In genomic region chr3:63911901-63912767, GRCh38 we compare ENCODE assay signal across 8 cellular contexts. TPM values are rescaled to one million over a fixed set of nuclear protein-coding genes. Genes with fewer than 3 reads are reported as not detected.
A peak's percentile ranks its signal among the peaks of the same experiment; 100 is the strongest.
DNase-seq lines count a peak whose midpoint lies in the region; ATAC-seq and TF ChIP-seq lines count a peak whose summit lies in the region.

TSS of gene SCAANT1 (minus strand) at chr3:63912383.

- DNase-seq in CD4-positive, alpha-beta T cell = peak; percentile 63 to 83 (median 76)
- DNase-seq in NOMO-1 treated with dmso at 0.1 percent for 144 hours (lab: John Stamatoyannopoulos, UW; ENCODE audit: unreplicated experiment) (peak; percentile 68), mesothelial cell of epicardium (ENCODE audit: low spot score in 2 of 2, unreplicated experiment in 2 of 2) (peak; percentile 71 to 84)
- DNase-seq in activated CD8-positive, alpha-beta memory T cell treated with anti-CD3 and anti-CD28 coated beads, Interleukin-2, amount 50 U/mL, for 24 hours (ENCODE audit: extremely low read depth) = peak; percentile 54
- DNase-seq in stimulated activated CD8-positive, alpha-beta memory T cell treated with anti-CD3 and anti-CD28 coated beads, Interleukin-15, amount 100 ng/mL, for 24 hours (ENCODE audit: low read depth) = peak; percentile 64

- peak within 1 kb of the TSS; percentile 93 for H3K4me3 Mint-ChIP-seq in CD4-positive, alpha-beta T cell
- H3K4me3 Mint-ChIP-seq in mesothelial cell of epicardium = peak within 1 kb of the TSS; percentile 86

- peaks cover 44% of the 10 kb centered on the region for H3K4me1 Mint-ChIP-seq in CD4-positive, alpha-beta T cell (ENCODE audit: low read depth)
- peaks cover 24% of the 10 kb centered on the region for H3K4me1 Mint-ChIP-seq in mesothelial cell of epicardium

- H3K36me3 Mint-ChIP-seq in CD4-positive, alpha-beta T cell (ENCODE audit: low read depth) = peaks cover 46% of the 10 kb centered on the region
- H3K36me3 Mint-ChIP-seq in mesothelial cell of epicardium = peaks cover 9% of the 10 kb centered on the region

- H3K4me1 ChIP-seq in endocrine pancreas (ENCODE audit: control insufficient read depth, insufficient read depth, low read length) = peaks cover 7% of the 10 kb centered on the region

- peak; percentile 64 for ATAC-seq in CD4-positive, alpha-beta T cell (ENCODE audit: poor library complexity)
- ATAC-seq in GM19328 (IDR thresholded peaks at IDR 0.05; ENCODE audit: unreplicated experiment) = peak; percentile 79
- peak; percentile 73 for ATAC-seq in HG03460 (IDR thresholded peaks at IDR 0.05; ENCODE audit: unreplicated experiment)

- H3K9me3 Mint-ChIP-seq in CD4-positive, alpha-beta T cell = no peaks in the 10 kb centered on the region
- H3K9me3 Mint-ChIP-seq in mesothelial cell of epicardium = no peaks in the 10 kb centered on the region

- peak within 1 kb of the TSS; percentile 83 for H3K27ac ChIP-seq in CD4-positive, alpha-beta T cell (ENCODE audit: low read depth, low read length)

- no peaks in the 10 kb centered on the region for H3K9me3 ChIP-seq in CD4-positive, alpha-beta T cell (ENCODE audit: control insufficient read depth, low read length)
- no peaks in the 10 kb centered on the region for H3K9me3 ChIP-seq in endocrine pancreas (ENCODE audit: control insufficient read depth, low read length)

- CTCF ChIA-PET in CD4-positive, alpha-beta T cell (lab: Charles Lee) = interaction anchor here (1.6 kb wide), 1 partner anchor 70 kb away, joined by 3 read pairs; no protein-coding TSS in a partner anchor

- H3K27ac Mint-ChIP-seq in CD4-positive, alpha-beta T cell = peak within 1 kb of the TSS; percentile 94
- H3K27ac Mint-ChIP-seq in mesothelial cell of epicardium = peak within 1 kb of the TSS; percentile 96

- H3K9ac ChIP-seq in endocrine pancreas (ENCODE audit: control insufficient read depth, insufficient read depth, low read length) = peak within 1 kb of the TSS; percentile 80

- no peaks in the 10 kb centered on the region for H3K27me3 ChIP-seq in CD4-positive, alpha-beta T cell (ENCODE audit: control insufficient read depth, insufficient read depth, low read length)
- no peaks in the 10 kb centered on the region for H3K27me3 ChIP-seq in endocrine pancreas (ENCODE audit: control insufficient read depth, insufficient read depth, low read length)

- H3K36me3 ChIP-seq in endocrine pancreas (ENCODE audit: control insufficient read depth, insufficient read depth, low read length) = no peaks in the 10 kb centered on the region

- TF ChIP-seq CTCF in CD4-positive, alpha-beta T cell (IDR thresholded peaks at IDR 0.05) = no peak
- no peak for TF ChIP-seq CTCF in mesothelial cell of epicardium (IDR thresholded peaks at IDR 0.05; ENCODE audit: unreplicated experiment)

- intact Hi-C loops in CD4-positive, alpha-beta T cell (cut with DNase I, micrococcal nuclease) = loop anchor here (1.0 to 5.0 kb wide), 6 partner anchors 43 to 111 kb away; partner anchors contain the start of genes ATXN7 (in 2 of the 2), PSMD6 (in 2 of the 2) and THOC7 (in 2 of the 2)

- no peaks in the 10 kb centered on the region for H3K27me3 Mint-ChIP-seq in CD4-positive, alpha-beta T cell
- no peaks in the 10 kb centered on the region for H3K27me3 Mint-ChIP-seq in mesothelial cell of epicardium (ENCODE audit: low read depth)

- POLR2A ChIA-PET in CD4-positive, alpha-beta T cell (lab: Charles Lee) = interaction anchor here (0.6 to 3.6 kb wide), 12 partner anchors 9 to 111 kb away, joined by 3 to 43 read pairs (median 4); partner anchors contain the start of genes ATXN7, PSMD6 and THOC7

- peak within 1 kb of the TSS; percentile 91 for H3K4me3 ChIP-seq in endocrine pancreas (ENCODE audit: control insufficient read depth, insufficient read depth, low read length)

RNA-seq across cellular contexts. Expression of gene SCAANT1, which starts in this region (rescaled TPM):
- 1 to 10 TPM; 1.4 to 2.1 TPM for total RNA-seq in CD4-positive, alpha-beta T cell
- total RNA-seq in mesothelial cell of epicardium = not detected in 3 replicates

Comparison
In these comparisons a context has a peak if more than half of its experiments do, and no peak if none do; other contexts are left out.
1. Peak in every context shown above with its lines: DNase-seq, ATAC-seq, H3K4me3 ChIP-seq and H3K27ac ChIP-seq.
2. Peak in DNase-seq in mesothelial cell of epicardium; RNA of the gene not detected or under 1 TPM.